Comparison of ENCODE assay signal across 32 cellular contexts in genomic region chr22:25123677-25124076, GRCh38.
"Had no signal": no experiment of that assay in that cellular context is flagged by ENCODE, and none has a peak within 500 bp of the region (broad histone marks: within the 10 kb centered on the region; RNA-seq: fewer than 3 reads in every experiment).

No MANE protein-coding gene starts in this region.

- ATAC-seq: activated CD4-positive, CD25-positive, alpha-beta regulatory T cell treated with anti-CD3 and anti-CD28 coated beads, Interleukin-2, amount 50 U/mL, for 24 hours; activated CD8-positive, alpha-beta T cell treated with anti-CD3 and anti-CD28 coated beads for 36 hours; activated T-cell treated with anti-CD3 and anti-CD28 coated beads, Interleukin-2, amount 50 U/mL, for 4 hours; activated T-helper 17 cell treated with anti-CD3 and anti-CD28 coated beads, Interleukin-2, amount 50 U/mL, for 72 hours; esophagus mucosa; heart left ventricle; T-helper 17 cell had no signal

- H3K27me3 Mint-ChIP-seq: activated CD8-positive, alpha-beta T cell treated with anti-CD3 and anti-CD28 coated beads for 36 hours; activated naive CD8-positive, alpha-beta T cell; activated T-helper 17 cell treated with anti-CD3 and anti-CD28 coated beads, Interleukin-2, amount 50 U/mL, for 72 hours; T-helper 17 cell had no signal

- H3K36me3 ChIP-seq: brain microvascular endothelial cell, WERI-Rb-1 had no signal

- H3K27ac Mint-ChIP-seq: activated B cell treated with CpG ODN at 0.5 μM for 24 hours; activated CD8-positive, alpha-beta T cell treated with anti-CD3 and anti-CD28 coated beads for 36 hours; activated naive CD8-positive, alpha-beta T cell; activated T-helper 17 cell treated with anti-CD3 and anti-CD28 coated beads, Interleukin-2, amount 50 U/mL, for 72 hours; T-helper 17 cell; T-helper 2 cell treated with Interferon-gamma antibody and Interleukin-4, amounts not matched to agents 5 μg/mL and 100 μg/mL, for 36 hours had no signal

- FAIRE-seq: astrocyte, colon, endometrium, frontal cortex had no signal

- H3K9me3 Mint-ChIP-seq: activated CD8-positive, alpha-beta T cell treated with anti-CD3 and anti-CD28 coated beads for 36 hours; activated T-cell treated with anti-CD3 and anti-CD28 coated beads, Interleukin-2, amount 50 U/mL, for 4 hours; activated T-helper 17 cell treated with anti-CD3 and anti-CD28 coated beads, Interleukin-2, amount 50 U/mL, for 72 hours; T-helper 2 cell treated with Interferon-gamma antibody and Interleukin-4, amounts not matched to agents 5 μg/mL and 100 μg/mL, for 36 hours had no signal

- H3K27ac ChIP-seq: brain microvascular endothelial cell, heart left ventricle, WERI-Rb-1 had no signal

- DNase-seq: activated B cell treated with CpG ODN at 0.5 μM for 24 hours; activated CD4-positive, alpha-beta T cell treated with anti-CD3 and anti-CD28 coated beads for 48 hours; activated CD4-positive, alpha-beta T cell treated with anti-CD3 and anti-CD28 coated beads, Interleukin-2, amount 50 U/mL, for 1 hour; activated CD4-positive, alpha-beta T cell treated with anti-CD3 and anti-CD28 coated beads, Interleukin-2, amount 50 U/mL, for 48 hours; activated CD8-positive, alpha-beta memory T cell treated with anti-CD3 and anti-CD28 coated beads for 24 hours; activated CD8-positive, alpha-beta T cell treated with anti-CD3 and anti-CD28 coated beads for 36 hours; activated effector memory CD4-positive, alpha-beta T cell treated with Interleukin-2 at 50 U/mL for 16 hours; activated gamma-delta T cell treated with Interleukin-2 at 50 U/mL for 16 hours; activated naive CD4-positive, alpha-beta T cell treated with anti-CD3 and anti-CD28 coated beads, Interleukin-2, amount 50 U/mL, for 16 hours; activated naive CD4-positive, alpha-beta T cell treated with Interleukin-2 at 50 U/mL for 16 hours; activated T-cell treated with anti-CD3 and anti-CD28 coated beads, Interleukin-2, amount 50 U/mL, for 4 hours; amniotic stem cell; anterior cingulate cortex; brain microvascular endothelial cell; caudate nucleus; effector CD8-positive, alpha-beta T cell; foreskin fibroblast; glutamatergic neuron; heart left ventricle; T-helper 1 cell; T-helper 17 cell; T1000; WERI-Rb-1 had no signal

- H3K4me3 ChIP-seq: heart left ventricle had no signal

- H3K4me3 Mint-ChIP-seq: activated B cell treated with CpG ODN at 0.5 μM for 24 hours; activated CD8-positive, alpha-beta T cell treated with anti-CD3 and anti-CD28 coated beads for 36 hours; activated naive CD8-positive, alpha-beta T cell; activated T-cell treated with anti-CD3 and anti-CD28 coated beads, Interleukin-2, amount 50 U/mL, for 4 hours; activated T-helper 17 cell treated with anti-CD3 and anti-CD28 coated beads, Interleukin-2, amount 50 U/mL, for 72 hours; T-helper 17 cell; T-helper 2 cell treated with Interferon-gamma antibody and Interleukin-4, amounts not matched to agents 5 μg/mL and 100 μg/mL, for 36 hours had no signal

- H3K9me3 ChIP-seq: heart left ventricle had no signal

- H3K4me1 Mint-ChIP-seq: activated B cell treated with CpG ODN at 0.5 μM for 24 hours; activated T-helper 17 cell treated with anti-CD3 and anti-CD28 coated beads, Interleukin-2, amount 50 U/mL, for 72 hours had no signal

- H3K27me3 ChIP-seq: brain microvascular endothelial cell, heart left ventricle had no signal
